18 cellular contexts compared by ENCODE assay signal in genomic region chr4:158538176-158538575, GRCh38. TPM values are rescaled to one million over a fixed set of nuclear protein-coding genes. Genes with fewer than 3 reads are reported as not detected.
A peak's percentile ranks its signal among the peaks of the same experiment; 100 is the strongest.
DNase-seq lines count a peak whose midpoint lies in the region; ATAC-seq, FAIRE-seq and TF ChIP-seq lines count a peak whose summit lies in the region.
"Had no signal": no experiment of that assay in that cellular context is flagged by ENCODE, and none has a peak within 500 bp of the region (broad histone marks: within the 10 kb centered on the region; RNA-seq: fewer than 3 reads in every experiment).

No MANE protein-coding gene starts in this region.

- H3K4me3 Mint-ChIP-seq in astrocyte (ENCODE audit: unreplicated experiment): no peak overlapping the region
- no peak overlapping the region for H3K4me3 Mint-ChIP-seq in activated CD4-positive, alpha-beta T cell treated with anti-CD3 and anti-CD28 coated beads, Interleukin-2, amount 10 ng/mL, durations not matched to agents 24 days and 14 days
- H3K4me3 Mint-ChIP-seq: activated CD8-positive, alpha-beta memory T cell treated with anti-CD3 and anti-CD28 coated beads, Interleukin-2, amount 10 ng/mL, durations not matched to agents 7 days and 5 days; activated naive CD4-positive, alpha-beta T cell treated with anti-CD3 and anti-CD28 coated beads for 36 hours had no signal

- no peak overlapping the region for H2BK120ac ChIP-seq in IMR-90 (ENCODE audit: low read depth, low read length)

- no peak overlapping the region for H2BK15ac ChIP-seq in IMR-90 (ENCODE audit: low read depth, low read length)

- no peak overlapping the region for H2AK5ac ChIP-seq in IMR-90 (ENCODE audit: low read depth, low read length)

- H2BK5ac ChIP-seq in IMR-90 (ENCODE audit: low read depth, low read length, poor library complexity, severe bottlenecking): no peak overlapping the region

- no peak overlapping the region for H3K18ac ChIP-seq in IMR-90 (ENCODE audit: low read depth, low read length)

- ATAC-seq in IMR-90 (ENCODE audit: low read depth) (no peak; the same call in 1 of the 2 replicates), GM18870 (IDR thresholded peaks at IDR 0.05; ENCODE audit: unreplicated experiment) (no peak), HG03108 (IDR thresholded peaks at IDR 0.05; ENCODE audit: unreplicated experiment) (no peak)
- ATAC-seq: A549; activated CD8-positive, alpha-beta memory T cell treated with anti-CD3 and anti-CD28 coated beads, Interleukin-2, amount 10 ng/mL, durations not matched to agents 7 days and 5 days had no signal

- no peaks in the 10 kb centered on the region for H3K79me1 ChIP-seq in IMR-90 (ENCODE audit: low read depth in 1 of 2, low read length in 2 of 2)

- H3K4me1 Mint-ChIP-seq in astrocyte (ENCODE audit: low read depth, unreplicated experiment): peaks cover 35% of the 10 kb centered on the region
- H3K4me1 Mint-ChIP-seq in activated CD4-positive, alpha-beta T cell treated with anti-CD3 and anti-CD28 coated beads, Interleukin-2, amount 10 ng/mL, durations not matched to agents 24 days and 14 days: peaks cover 8% of the 10 kb centered on the region

- H3K9me3 ChIP-seq in IMR-90 (ENCODE audit: control insufficient read depth, insufficient read depth, low read length) (no peaks in the 10 kb centered on the region), astrocyte (ENCODE audit: insufficient read depth, low read depth, low read length) (no peaks in the 10 kb centered on the region)
- H3K9me3 ChIP-seq: A549, spleen had no signal

- H3K36me3 Mint-ChIP-seq in astrocyte (ENCODE audit: low read depth, unreplicated experiment): no peaks in the 10 kb centered on the region
- H3K36me3 Mint-ChIP-seq in activated CD4-positive, alpha-beta T cell treated with anti-CD3 and anti-CD28 coated beads, Interleukin-2, amount 10 ng/mL, durations not matched to agents 24 days and 14 days (ENCODE audit: low read depth): no peaks in the 10 kb centered on the region
- H3K36me3 Mint-ChIP-seq: activated CD8-positive, alpha-beta memory T cell treated with anti-CD3 and anti-CD28 coated beads, Interleukin-2, amount 10 ng/mL, durations not matched to agents 7 days and 5 days had no signal

- no peaks in the 10 kb centered on the region for H3K79me2 ChIP-seq in astrocyte (ENCODE audit: insufficient read depth, low read length)

- H3K4me2 ChIP-seq in IMR-90 (ENCODE audit: low read depth, low read length) (no peak overlapping the region), astrocyte (ENCODE audit: low read length) (peak overlapping the region; percentile 17)
- H3K4me2 ChIP-seq: A549 had no signal

- in situ Hi-C loops in IMR-90 (cut with MboI; ENCODE audit: low sequenced_read_pairs): no loop called here

- H4K20me1 ChIP-seq in IMR-90 (ENCODE audit: insufficient read depth, low read length) (no peaks in the 10 kb centered on the region), astrocyte (ENCODE audit: insufficient read depth, low read length) (no peaks in the 10 kb centered on the region)

- no peak overlapping the region for H2AK9ac ChIP-seq in IMR-90 (replicated peaks; ENCODE audit: low read depth, low read length, poor library complexity)

- no peak overlapping the region for H3K14ac ChIP-seq in IMR-90 (replicated peaks; ENCODE audit: low read depth, low read length)

- H3K27me3 Mint-ChIP-seq in astrocyte (ENCODE audit: low read depth, unreplicated experiment): no peaks in the 10 kb centered on the region
- no peaks in the 10 kb centered on the region for H3K27me3 Mint-ChIP-seq in activated CD4-positive, alpha-beta T cell treated with anti-CD3 and anti-CD28 coated beads, Interleukin-2, amount 10 ng/mL, durations not matched to agents 24 days and 14 days

- TF ChIP-seq POLR2A in IMR-90 (IDR thresholded peaks at IDR 0.05; ENCODE audit: low read depth, low read length): no peak

- 70% methylated on average over 2 of the region's 4 CpGs; no CpG with 5 or more reads in 1 of the 2 experiments for WGBS in IMR-90 (ENCODE audit: extremely low coverage in 2 of 2, insufficient read length in 1 of 2), 2 experiments

- H3K4ac ChIP-seq in IMR-90 (ENCODE audit: low read depth, low read length): no peak overlapping the region

- H3K4me1 ChIP-seq in IMR-90 (ENCODE audit: control insufficient read depth, insufficient read depth, low read length) (no peaks in the 10 kb centered on the region), astrocyte (ENCODE audit: insufficient read depth, low read length) (no peaks in the 10 kb centered on the region)
- H3K4me1 ChIP-seq: spleen had no signal

- no peak overlapping the region for H3K27ac ChIP-seq in IMR-90 (ENCODE audit: insufficient read depth, low read length)
- peak overlapping the region; percentile 13 for H3K27ac ChIP-seq in astrocyte (ENCODE audit: low read depth, low read length)
- H3K27ac ChIP-seq: A549, spleen had no signal

- TF ChIP-seq CTCF in IMR-90 (conservative IDR thresholded peaks at IDR 0.05; ENCODE audit: low read depth, low read length) (no peak), astrocyte (IDR thresholded peaks at IDR 0.05; ENCODE audit: insufficient read depth, low read depth, low read length) (no peak)

- DNase-seq in A172 (ENCODE audit: low spot score) (peak; percentile 72), IMR-90 (peak; percentile 53), astrocyte (ENCODE audit: low read depth) (peak; percentile 87), hepatic stellate cell (ENCODE audit: low spot score) (peak; percentile 19), NCI-H1092 (lab: John Stamatoyannopoulos, UW) (no peak)
- DNase-seq in activated CD4-positive, alpha-beta T cell treated with anti-CD3 and anti-CD28 coated beads, Interleukin-2, amount 10 ng/mL, durations not matched to agents 24 days and 14 days: no peak
- DNase-seq: activated CD8-positive, alpha-beta memory T cell treated with anti-CD3 and anti-CD28 coated beads, Interleukin-2, amount 10 ng/mL, durations not matched to agents 7 days and 5 days; activated naive CD4-positive, alpha-beta T cell treated with anti-CD3 and anti-CD28 coated beads for 36 hours; NCI-H1417; NCI-H345; spleen had no signal

- H2AFZ ChIP-seq in IMR-90 (replicated peaks; ENCODE audit: low read length, poor library complexity): no peak overlapping the region
- no peak overlapping the region for H2AFZ ChIP-seq in astrocyte (ENCODE audit: low read depth, low read length)

- H3K36me3 ChIP-seq in IMR-90 (ENCODE audit: control insufficient read depth, insufficient read depth, low read length) (no peaks in the 10 kb centered on the region), astrocyte (ENCODE audit: insufficient read depth, low read length) (no peaks in the 10 kb centered on the region)
- H3K36me3 ChIP-seq: spleen had no signal

- H4K91ac ChIP-seq in IMR-90 (ENCODE audit: insufficient read depth, low read depth, low read length): no peak overlapping the region

- POLR2A ChIA-PET in IMR-90 (lab: Charles Lee; ENCODE audit: unreplicated experiment): no interaction called here

- H3K4me3 ChIP-seq in IMR-90 (ENCODE audit: insufficient read depth, low read depth, low read length) (no peak overlapping the region), astrocyte (ENCODE audit: insufficient read depth, low read depth, low read length) (no peak overlapping the region)
- H3K4me3 ChIP-seq: A549, spleen had no signal

- CTCF ChIA-PET in IMR-90 (lab: Yijun Ruan, JAX): no interaction called here

- H4K8ac ChIP-seq in IMR-90 (ENCODE audit: low read depth in 2 of 2, low read length in 2 of 2): no peak overlapping the region

- H4K5ac ChIP-seq in IMR-90 (ENCODE audit: low read depth, low read length): no peak overlapping the region

- H3K9ac ChIP-seq in IMR-90 (ENCODE audit: low read depth, low read length): no peak overlapping the region
- no peak overlapping the region for H3K9ac ChIP-seq in astrocyte (ENCODE audit: low read length)

- TF ChIP-seq RAD21 in IMR-90 (IDR thresholded peaks at IDR 0.05; ENCODE audit: low read length): no peak

- no peak for FAIRE-seq in astrocyte (lab: Jason Lieb, UNC)
- FAIRE-seq: A549 had no signal

- no peak overlapping the region for H2BK20ac ChIP-seq in IMR-90 (ENCODE audit: low read depth, low read length)

- intact Hi-C loops in IMR-90 (cut with micrococcal nuclease): no loop called here
- intact Hi-C loops in activated CD4-positive, alpha-beta T cell treated with anti-CD3 and anti-CD28 coated beads, Interleukin-2, amount 10 ng/mL, durations not matched to agents 24 days and 14 days (cut with micrococcal nuclease): no loop called here

- no TSS peak for BruUV-seq in IMR-90 (replicated peaks; lab: Mats Ljungman, UMichigan)

- no peaks in the 10 kb centered on the region for H3K27me3 ChIP-seq in IMR-90 (ENCODE audit: control insufficient read depth, insufficient read depth, low read length)
- H3K27me3 ChIP-seq in astrocyte (ENCODE audit: insufficient read depth, low read length): no peaks in the 10 kb centered on the region
- H3K27me3 ChIP-seq: spleen had no signal

- peak overlapping the region; percentile 50 for H3K27ac Mint-ChIP-seq in astrocyte (ENCODE audit: unreplicated experiment)
- no peak overlapping the region for H3K27ac Mint-ChIP-seq in activated CD4-positive, alpha-beta T cell treated with anti-CD3 and anti-CD28 coated beads, Interleukin-2, amount 10 ng/mL, durations not matched to agents 24 days and 14 days
- H3K27ac Mint-ChIP-seq: activated CD8-positive, alpha-beta memory T cell treated with anti-CD3 and anti-CD28 coated beads, Interleukin-2, amount 10 ng/mL, durations not matched to agents 7 days and 5 days; activated naive CD4-positive, alpha-beta T cell treated with anti-CD3 and anti-CD28 coated beads for 36 hours had no signal

- H3K9me3 Mint-ChIP-seq in astrocyte (ENCODE audit: unreplicated experiment): no peaks in the 10 kb centered on the region
- peaks cover 6% of the 10 kb centered on the region for H3K9me3 Mint-ChIP-seq in activated CD4-positive, alpha-beta T cell treated with anti-CD3 and anti-CD28 coated beads, Interleukin-2, amount 10 ng/mL, durations not matched to agents 24 days and 14 days
- H3K9me3 Mint-ChIP-seq: activated naive CD4-positive, alpha-beta T cell treated with anti-CD3 and anti-CD28 coated beads for 36 hours had no signal

- no peak overlapping the region for H3K56ac ChIP-seq in IMR-90 (ENCODE audit: extremely low read depth, insufficient read depth, low read length)

- dilution Hi-C loops in IMR-90 (cut with HindIII; ENCODE audit: low sequenced_read_pairs, unreplicated experiment): no loop called here

- H3K9me1 ChIP-seq in IMR-90 (ENCODE audit: insufficient read depth, low read length): no peaks in the 10 kb centered on the region; the same call in 1 of the 2 replicates

- no peak overlapping the region for H3K23ac ChIP-seq in IMR-90 (ENCODE audit: low read depth, low read length)

TF ChIP-seq in IMR-90, 13 proteins besides CTCF, POLR2A, EP300 and RAD21:
- no peak for TF ChIP-seq MXI1 (IDR thresholded peaks at IDR 0.05; ENCODE audit: borderline replicate concordance, low read depth, low read length)

RNA-seq across cellular contexts. Expression of gene RXFP1, which starts 16.5 kb away (rescaled TPM):
- not detected in 2 replicates for total RNA-seq in A172 (2014; rRNA removed; shearing (Covaris generic))
- total RNA-seq in IMR-90 (2012; rRNA removed) (not detected in 2 replicates), astrocyte (0.14 TPM in 1 of 2 replicates, not detected in the other)
- polyA plus RNA-seq in IMR-90 (2012; rRNA removed): not detected in 2 replicates
- polyA plus RNA-seq in IMR-90 (2012; cell fraction: cytosol; rRNA removed): not detected in 2 replicates
- 0.03 TPM in 1 of 2 replicates, not detected in the other for polyA plus RNA-seq in IMR-90 (2012; cell fraction: nucleus; rRNA removed; ENCODE audit: low replicate concordance)
- total RNA-seq in activated CD4-positive, alpha-beta T cell treated with anti-CD3 and anti-CD28 coated beads, Interleukin-2, amount 10 ng/mL, durations not matched to agents 24 days and 14 days: not detected in 2 replicates
- total RNA-seq: activated CD8-positive, alpha-beta memory T cell treated with anti-CD3 and anti-CD28 coated beads, Interleukin-2, amount 10 ng/mL, durations not matched to agents 7 days and 5 days; activated naive CD4-positive, alpha-beta T cell treated with anti-CD3 and anti-CD28 coated beads for 36 hours; epithelial cell of proximal tubule; lung microvascular endothelial cell; OCI-LY7; osteocyte had no signal
- polyA plus RNA-seq: A549 had no signal

Comparison
In these comparisons a context has a peak if more than half of its experiments do, and no peak if none do; other contexts are left out.
1. DNase-seq: peak in A172 (single experiment), IMR-90 (single experiment), astrocyte (single experiment) and hepatic stellate cell (single experiment); none in NCI-H1092 (single experiment) and activated CD4-positive, alpha-beta T cell treated with anti-CD3 and anti-CD28 coated beads, Interleukin-2, amount 10 ng/mL, durations not matched to agents 24 days and 14 days (single experiment).